14 cellular contexts compared by ENCODE assay signal in genomic region chr4:118833192-118833820, GRCh38. TPM values are rescaled to one million over a fixed set of nuclear protein-coding genes. Genes with fewer than 3 reads are reported as not detected.
DNase-seq lines count a peak whose midpoint lies in the region; ATAC-seq and TF ChIP-seq lines count a peak whose summit lies in the region.
"Had no signal": no experiment of that assay in that cellular context is flagged by ENCODE, and none has a peak within 500 bp of the region (broad histone marks: within the 10 kb centered on the region; RNA-seq: fewer than 3 reads in every experiment).

No MANE protein-coding gene starts in this region.

- H3F3A ChIP-seq in DOHH2 (ENCODE audit: control insufficient read depth, insufficient read depth) (0 out of 2 replicates have a peak, but pooled peaks cover 2% of the 10 kb centered on the region), MM.1S (ENCODE audit: insufficient read depth, low read length) (peaks cover 9% of the 10 kb centered on the region)

- H3K9me3 ChIP-seq in DOHH2 (ENCODE audit: control insufficient read depth, insufficient read depth, low read length) (no peaks in the 10 kb centered on the region), MM.1S (replicated peaks; ENCODE audit: insufficient read depth, low read length) (no peaks in the 10 kb centered on the region), endocrine pancreas (ENCODE audit: control insufficient read depth, low read length) (no peaks in the 10 kb centered on the region), neutrophil (no peaks in the 10 kb centered on the region)
- H3K9me3 ChIP-seq in CD8-positive, alpha-beta memory T cell (ENCODE audit: low read length) = no peaks in the 10 kb centered on the region
- H3K9me3 ChIP-seq: spleen had no signal

- no peak overlapping the region for H2AFZ ChIP-seq in MM.1S (ENCODE audit: low read length)

- H3K36me3 Mint-ChIP-seq in CD8-positive, alpha-beta memory T cell = peaks cover 7 to 40% (median 24%) of the 10 kb centered on the region in 3 donors

- H3K4me3 ChIP-seq in DOHH2 (ENCODE audit: low read length) = peak overlapping the region; percentile 11; the same call in 1 of the 2 replicates
- 0 out of 2 replicates have a peak overlapping the region, but pooled peaks have one; percentile 86 for H3K4me3 ChIP-seq in MM.1S (ENCODE audit: low read length)
- H3K4me3 ChIP-seq in endocrine pancreas (ENCODE audit: control insufficient read depth, insufficient read depth, low read length) = peak overlapping the region; percentile 93
- H3K4me3 ChIP-seq in neutrophil (ENCODE audit: low read depth in 1 of 2, low read length in 1 of 2) = no peak overlapping the region
- no peak overlapping the region for H3K4me3 ChIP-seq in CD8-positive, alpha-beta memory T cell (ENCODE audit: low read length)
- H3K4me3 ChIP-seq: lung had no signal

- no peak for DNase-seq in MM.1S
- no peak for DNase-seq in CD8-positive, alpha-beta memory T cell
- DNase-seq in stimulated activated naive CD8-positive, alpha-beta T cell treated with anti-CD3 and anti-CD28 coated beads, Interleukin-15, amount 100 ng/mL, for 72 hours = no peak
- DNase-seq: activated CD8-positive, alpha-beta memory T cell treated with anti-CD3 and anti-CD28 coated beads, Interleukin-2, amount 10 ng/mL, durations not matched to agents 7 days and 5 days; activated naive CD4-positive, alpha-beta T cell treated with anti-CD3 and anti-CD28 coated beads, Interleukin-2, amount 10 ng/mL, durations not matched to agents 7 days and 5 days; occipital lobe; spleen had no signal

- H4K20me1 ChIP-seq in DOHH2 (ENCODE audit: control insufficient read depth, insufficient read depth, low read depth, low read length) (no peaks in the 10 kb centered on the region), MM.1S (ENCODE audit: insufficient read depth, low read length) (no peaks in the 10 kb centered on the region)

- no peaks in the 10 kb centered on the region for H3K27me3 ChIP-seq in DOHH2 (ENCODE audit: control insufficient read depth, low read length)
- H3K27me3 ChIP-seq in MM.1S (replicated peaks; ENCODE audit: insufficient read depth, low read length) = no peaks in the 10 kb centered on the region
- no peaks in the 10 kb centered on the region for H3K27me3 ChIP-seq in endocrine pancreas (ENCODE audit: control insufficient read depth, insufficient read depth, low read length)
- H3K27me3 ChIP-seq in neutrophil = no peaks in the 10 kb centered on the region
- H3K27me3 ChIP-seq in CD8-positive, alpha-beta memory T cell (ENCODE audit: insufficient read depth, low read length, poor library complexity, severe bottlenecking) = no peaks in the 10 kb centered on the region
- H3K27me3 ChIP-seq: spleen had no signal

- peak overlapping the region in 3 of 7 donors; percentile 4 to 53 (median 32) for H3K4me3 Mint-ChIP-seq in CD8-positive, alpha-beta memory T cell
- no peak overlapping the region for H3K4me3 Mint-ChIP-seq in stimulated activated naive CD8-positive, alpha-beta T cell treated with anti-CD3 and anti-CD28 coated beads, Interleukin-15, amount 100 ng/mL, for 72 hours

- H3K36me3 ChIP-seq in DOHH2 (ENCODE audit: control insufficient read depth, low read length) = peaks cover 15% of the 10 kb centered on the region
- peaks cover 12% of the 10 kb centered on the region; the same call in 1 of the 2 replicates for H3K36me3 ChIP-seq in MM.1S (replicated peaks; ENCODE audit: insufficient read depth, low read length)
- peaks cover 8% of the 10 kb centered on the region for H3K36me3 ChIP-seq in endocrine pancreas (ENCODE audit: control insufficient read depth, insufficient read depth, low read length)
- H3K36me3 ChIP-seq in neutrophil = peaks cover 20% of the 10 kb centered on the region
- H3K36me3 ChIP-seq in CD8-positive, alpha-beta memory T cell (ENCODE audit: insufficient read depth, low read length) = no peaks in the 10 kb centered on the region

- TF ChIP-seq CTCF in DOHH2 (IDR thresholded peaks at IDR 0.05; ENCODE audit: low read depth, low read length, poor library complexity, severe bottlenecking) = no peak
- no peak for TF ChIP-seq CTCF in MM.1S (IDR thresholded peaks at IDR 0.05; ENCODE audit: low read length)
- TF ChIP-seq CTCF in neutrophil (IDR thresholded peaks at IDR 0.05) = no peak

- CTCF ChIA-PET in CD8-positive, alpha-beta memory T cell (lab: Charles Lee) = no interaction called here

- H3K4me1 ChIP-seq in DOHH2 (ENCODE audit: control insufficient read depth, low read length) = peaks cover 32% of the 10 kb centered on the region
- H3K4me1 ChIP-seq in MM.1S (ENCODE audit: low read length) = peaks cover 12% of the 10 kb centered on the region
- peaks cover 21% of the 10 kb centered on the region for H3K4me1 ChIP-seq in endocrine pancreas (ENCODE audit: control insufficient read depth, insufficient read depth, low read length)
- H3K4me1 ChIP-seq in neutrophil (ENCODE audit: control insufficient read depth in 1 of 2, insufficient read depth in 1 of 2, low read depth in 1 of 2, low read length in 1 of 2) = peaks cover 16% of the 10 kb centered on the region in 2 experiments
- peaks cover 8% of the 10 kb centered on the region for H3K4me1 ChIP-seq in CD8-positive, alpha-beta memory T cell (ENCODE audit: insufficient read depth, low read length)

- peaks cover 40 to 62% (median 53%) of the 10 kb centered on the region in 3 donors for H3K4me1 Mint-ChIP-seq in CD8-positive, alpha-beta memory T cell
- H3K4me1 Mint-ChIP-seq in stimulated activated naive CD8-positive, alpha-beta T cell treated with anti-CD3 and anti-CD28 coated beads, Interleukin-15, amount 100 ng/mL, for 72 hours = peaks cover 12% of the 10 kb centered on the region

- H3K4me2 ChIP-seq in DOHH2 (ENCODE audit: low read length) = peak overlapping the region; percentile 99
- H3K4me2 ChIP-seq in MM.1S (ENCODE audit: low read depth, low read length) = peak overlapping the region; percentile 86

- H3K27ac Mint-ChIP-seq in CD8-positive, alpha-beta memory T cell = peak overlapping the region in 3 of 8 donors; percentile 42 to 74 (median 69)
- no peak overlapping the region for H3K27ac Mint-ChIP-seq in stimulated activated naive CD8-positive, alpha-beta T cell treated with anti-CD3 and anti-CD28 coated beads, Interleukin-15, amount 100 ng/mL, for 72 hours
- H3K27ac Mint-ChIP-seq: activated CD8-positive, alpha-beta memory T cell treated with anti-CD3 and anti-CD28 coated beads, Interleukin-2, amount 10 ng/mL, durations not matched to agents 7 days and 5 days; activated naive CD4-positive, alpha-beta T cell treated with anti-CD3 and anti-CD28 coated beads, Interleukin-2, amount 10 ng/mL, durations not matched to agents 7 days and 5 days had no signal

- no peak for ATAC-seq in GM21786 (IDR thresholded peaks at IDR 0.05; ENCODE audit: unreplicated experiment)
- ATAC-seq in stimulated activated naive CD8-positive, alpha-beta T cell treated with anti-CD3 and anti-CD28 coated beads, Interleukin-15, amount 100 ng/mL, for 72 hours = no peak
- ATAC-seq in GM18511 (IDR thresholded peaks at IDR 0.05; ENCODE audit: unreplicated experiment) = no peak
- ATAC-seq: activated CD8-positive, alpha-beta memory T cell treated with anti-CD3 and anti-CD28 coated beads, Interleukin-2, amount 10 ng/mL, durations not matched to agents 7 days and 5 days; esophagus mucosa had no signal

- POLR2A ChIA-PET in CD8-positive, alpha-beta memory T cell (lab: Charles Lee) = no interaction called here

- no peaks in the 10 kb centered on the region for H3K27me3 Mint-ChIP-seq in CD8-positive, alpha-beta memory T cell
- no peaks in the 10 kb centered on the region for H3K27me3 Mint-ChIP-seq in stimulated activated naive CD8-positive, alpha-beta T cell treated with anti-CD3 and anti-CD28 coated beads, Interleukin-15, amount 100 ng/mL, for 72 hours
- H3K27me3 Mint-ChIP-seq: activated CD8-positive, alpha-beta memory T cell treated with anti-CD3 and anti-CD28 coated beads, Interleukin-2, amount 10 ng/mL, durations not matched to agents 7 days and 5 days; activated naive CD4-positive, alpha-beta T cell treated with anti-CD3 and anti-CD28 coated beads, Interleukin-2, amount 10 ng/mL, durations not matched to agents 7 days and 5 days had no signal

- H3K9me3 Mint-ChIP-seq in CD8-positive, alpha-beta memory T cell = no peaks in the 10 kb centered on the region
- H3K9me3 Mint-ChIP-seq in stimulated activated naive CD8-positive, alpha-beta T cell treated with anti-CD3 and anti-CD28 coated beads, Interleukin-15, amount 100 ng/mL, for 72 hours = no peaks in the 10 kb centered on the region
- H3K9me3 Mint-ChIP-seq: activated naive CD4-positive, alpha-beta T cell treated with anti-CD3 and anti-CD28 coated beads, Interleukin-2, amount 10 ng/mL, durations not matched to agents 7 days and 5 days had no signal

- H3K27ac ChIP-seq in DOHH2 (ENCODE audit: low read depth, low read length) (no peak overlapping the region), MM.1S (ENCODE audit: low read length) (no peak overlapping the region), neutrophil (peak overlapping the region; percentile 11)
- H3K27ac ChIP-seq in CD8-positive, alpha-beta memory T cell (ENCODE audit: low read depth, low read length) = no peak overlapping the region

- no peaks in the 10 kb centered on the region for H3K9me2 ChIP-seq in DOHH2 (replicated peaks; ENCODE audit: control insufficient read depth, low read length)
- H3K9me2 ChIP-seq in MM.1S (replicated peaks; ENCODE audit: insufficient read depth, low read length) = no peaks in the 10 kb centered on the region

- H3K79me2 ChIP-seq in DOHH2 (ENCODE audit: control insufficient read depth, low read length) (peaks cover 20% of the 10 kb centered on the region), MM.1S (ENCODE audit: low read length) (peaks cover 72% of the 10 kb centered on the region)

- no peak overlapping the region for H3K9ac ChIP-seq in MM.1S (ENCODE audit: low read length)
- H3K9ac ChIP-seq in endocrine pancreas (ENCODE audit: control insufficient read depth, insufficient read depth, low read length) = no peak overlapping the region

RNA-seq across cellular contexts. Expression of gene SEC24D, which starts 2.6 kb away (rescaled TPM):
- 10 to 100 TPM; 22.7 to 24.3 TPM for total RNA-seq in CD8-positive, alpha-beta memory T cell
- 23.8 TPM for polyA plus RNA-seq in CD8-positive, alpha-beta memory T cell

RNA-seq across cellular contexts. Expression of gene SYNPO2, which starts 55.3 kb away (rescaled TPM):
- under 1 TPM; 0.16 to 0.22 TPM for total RNA-seq in CD8-positive, alpha-beta memory T cell
- 0.21 TPM for polyA plus RNA-seq in CD8-positive, alpha-beta memory T cell

Comparison
In these comparisons a context has a peak if more than half of its experiments do, and no peak if none do; other contexts are left out.
1. H3K4me3 ChIP-seq: peak in DOHH2 (single experiment), MM.1S (single experiment) and endocrine pancreas (single experiment); none in neutrophil (0 of 2) and CD8-positive, alpha-beta memory T cell (single experiment).